Comparison of ENCODE assay signal across 10 cellular contexts in genomic region chr6:111666812-111667211, GRCh38.
DNase-seq lines count a peak whose midpoint lies in the region; ATAC-seq, FAIRE-seq and TF ChIP-seq lines count a peak whose summit lies in the region.
"Had no signal": no experiment of that assay in that cellular context is flagged by ENCODE, and none has a peak within 500 bp of the region (broad histone marks: within the 10 kb centered on the region; RNA-seq: fewer than 3 reads in every experiment).

No MANE protein-coding gene starts in this region.

- H3K9me3 Mint-ChIP-seq in CD8-positive, alpha-beta T cell: no peaks in the 10 kb centered on the region
- no peaks in the 10 kb centered on the region for H3K9me3 Mint-ChIP-seq in activated CD4-positive, alpha-beta memory T cell treated with anti-CD3 and anti-CD28 coated beads, Interleukin-2, amount 10 ng/mL, durations not matched to agents 7 days and 5 days

- no peak overlapping the region for H3K4me3 ChIP-seq in CD8-positive, alpha-beta T cell (ENCODE audit: low read depth, low read length)
- H3K4me3 ChIP-seq in hepatocyte (no peak overlapping the region), sigmoid colon (no peak overlapping the region)

- H3K27ac Mint-ChIP-seq in CD8-positive, alpha-beta T cell: peak overlapping the region; percentile 77
- peak overlapping the region; percentile 23 for H3K27ac Mint-ChIP-seq in activated CD4-positive, alpha-beta memory T cell treated with anti-CD3 and anti-CD28 coated beads, Interleukin-2, amount 10 ng/mL, durations not matched to agents 7 days and 5 days

- H3K4me1 Mint-ChIP-seq in CD8-positive, alpha-beta T cell (ENCODE audit: low read depth): peaks cover 11% of the 10 kb centered on the region
- peaks cover 4% of the 10 kb centered on the region for H3K4me1 Mint-ChIP-seq in activated CD4-positive, alpha-beta memory T cell treated with anti-CD3 and anti-CD28 coated beads, Interleukin-2, amount 10 ng/mL, durations not matched to agents 7 days and 5 days

- peaks cover 46% of the 10 kb centered on the region for H3K36me3 ChIP-seq in CD8-positive, alpha-beta T cell (ENCODE audit: insufficient read depth, low read length)
- H3K36me3 ChIP-seq in hepatocyte (replicated peaks; ENCODE audit: insufficient read depth, low read depth) (no peaks in the 10 kb centered on the region), sigmoid colon (peaks cover 0 to 8% (median 0%) of the 10 kb centered on the region in 4 donors)

- H3K36me3 Mint-ChIP-seq in CD8-positive, alpha-beta T cell: peaks cover 87% of the 10 kb centered on the region
- peaks cover 49% of the 10 kb centered on the region for H3K36me3 Mint-ChIP-seq in activated CD4-positive, alpha-beta memory T cell treated with anti-CD3 and anti-CD28 coated beads, Interleukin-2, amount 10 ng/mL, durations not matched to agents 7 days and 5 days (ENCODE audit: low read depth)

- in situ Hi-C loops in ACHN (cut with HindIII; ENCODE audit: low pct_ligation_motif_present, low pct_unique_long_range_greater_than_20kb, low sequenced_read_pairs): no loop called here

- ATAC-seq in CD8-positive, alpha-beta T cell: no peak
- ATAC-seq in HG02798 (IDR thresholded peaks at IDR 0.05; ENCODE audit: poor library complexity, unreplicated experiment) (no peak), HG02763 (IDR thresholded peaks at IDR 0.05; ENCODE audit: unreplicated experiment) (no peak)

- H4K20me1 ChIP-seq in hepatocyte (ENCODE audit: insufficient read depth, poor library complexity, severe bottlenecking): no peaks in the 10 kb centered on the region

- no peaks in the 10 kb centered on the region for H3K9me2 ChIP-seq in hepatocyte (replicated peaks; ENCODE audit: insufficient read depth)

- no peaks in the 10 kb centered on the region for H3K27me3 ChIP-seq in CD8-positive, alpha-beta T cell (ENCODE audit: insufficient read depth, low read length)
- H3K27me3 ChIP-seq in hepatocyte (no peaks in the 10 kb centered on the region), sigmoid colon (no peaks in the 10 kb centered on the region)

- H2AFZ ChIP-seq in hepatocyte: no peak overlapping the region

- FAIRE-seq in GM19239 (lab: Jason Lieb, UNC): no peak

- WGBS in hepatocyte (ENCODE audit: low lambda C conversion rate, missing lambda C conversion rate): 85% methylated on average over 4 of the region's 4 CpGs
- WGBS in sigmoid colon, 2 donors: 91% methylated on average over 4 of the region's 4 CpGs

- POLR2A ChIA-PET in CD8-positive, alpha-beta T cell (lab: Charles Lee): interaction anchor here (1.3 kb wide), 1 partner anchor 10 kb away, joined by 5 read pairs; no protein-coding TSS in a partner anchor
- POLR2A ChIA-PET in activated CD4-positive, alpha-beta memory T cell treated with anti-CD3 and anti-CD28 coated beads, Interleukin-2, amount 10 ng/mL, durations not matched to agents 7 days and 5 days (lab: Charles Lee): no interaction called here

- H3K4me2 ChIP-seq in hepatocyte: no peak overlapping the region

- no peaks in the 10 kb centered on the region for H3K4me1 ChIP-seq in CD8-positive, alpha-beta T cell (ENCODE audit: insufficient read depth, low read length)
- peaks cover 45% of the 10 kb centered on the region for H3K4me1 ChIP-seq in hepatocyte (ENCODE audit: insufficient read depth)
- peaks cover 0 to 73% (median 67%) of the 10 kb centered on the region in 4 donors for H3K4me1 ChIP-seq in sigmoid colon

- H3K27ac ChIP-seq in CD8-positive, alpha-beta T cell (ENCODE audit: low read depth, low read length): no peak overlapping the region
- H3K27ac ChIP-seq in hepatocyte (peak overlapping the region; percentile 77), sigmoid colon (peak overlapping the region; percentile 52 to 85 (median 72))

- CTCF ChIA-PET in CD8-positive, alpha-beta T cell (lab: Charles Lee): interaction anchor here (0.7 kb wide), 1 partner anchor 87 kb away, joined by 3 read pairs; no protein-coding TSS in a partner anchor
- CTCF ChIA-PET in activated CD4-positive, alpha-beta memory T cell treated with anti-CD3 and anti-CD28 coated beads, Interleukin-2, amount 10 ng/mL, durations not matched to agents 7 days and 5 days (lab: Charles Lee): interaction anchor here (1.2 kb wide), 1 partner anchor 10 kb away, joined by 3 read pairs; no protein-coding TSS in a partner anchor

- no peaks in the 10 kb centered on the region for H3K27me3 Mint-ChIP-seq in CD8-positive, alpha-beta T cell (ENCODE audit: low read depth)
- no peaks in the 10 kb centered on the region for H3K27me3 Mint-ChIP-seq in activated CD4-positive, alpha-beta memory T cell treated with anti-CD3 and anti-CD28 coated beads, Interleukin-2, amount 10 ng/mL, durations not matched to agents 7 days and 5 days

- H3K9me3 ChIP-seq in CD8-positive, alpha-beta T cell (ENCODE audit: low read length): no peaks in the 10 kb centered on the region
- H3K9me3 ChIP-seq in hepatocyte (ENCODE audit: low read depth) (no peaks in the 10 kb centered on the region), sigmoid colon (no peaks in the 10 kb centered on the region)

- no peak for TF ChIP-seq POLR2A in sigmoid colon (IDR thresholded peaks at IDR 0.05)

- DNase-seq in CD8-positive, alpha-beta T cell: no peak
- no peak for DNase-seq in activated CD4-positive, alpha-beta memory T cell treated with anti-CD3 and anti-CD28 coated beads, Interleukin-2, amount 10 ng/mL, durations not matched to agents 7 days and 5 days
- DNase-seq in hepatocyte (ENCODE audit: low spot score): no peak
- DNase-seq in sigmoid colon: no peak
- DNase-seq in GM19239 (ENCODE audit: insufficient read length, low spot score): no peak
- DNase-seq in ACHN: no peak
- DNase-seq: hippocampal formation, NCI-H1436 treated with DMSO at 0.1 percent for 48 hours had no signal

- no peaks in the 10 kb centered on the region for H3K79me2 ChIP-seq in hepatocyte

- peak in 2 of 4 donors; percentile 32 to 48 for TF ChIP-seq EP300 in sigmoid colon (IDR thresholded peaks at IDR 0.05)

- intact Hi-C loops in CD8-positive, alpha-beta T cell (cut with DNase I, micrococcal nuclease): no loop called here
- intact Hi-C loops in sigmoid colon (cut with DNase I): no loop called here

- H3K4me3 Mint-ChIP-seq in CD8-positive, alpha-beta T cell: no peak overlapping the region
- H3K4me3 Mint-ChIP-seq in activated CD4-positive, alpha-beta memory T cell treated with anti-CD3 and anti-CD28 coated beads, Interleukin-2, amount 10 ng/mL, durations not matched to agents 7 days and 5 days: no peak overlapping the region

- no peak for TF ChIP-seq CTCF in CD8-positive, alpha-beta T cell (IDR thresholded peaks at IDR 0.05)
- no peak for TF ChIP-seq CTCF in hepatocyte (IDR thresholded peaks at IDR 0.05; ENCODE audit: poor library complexity)
- TF ChIP-seq CTCF in sigmoid colon (IDR thresholded peaks at IDR 0.05): no peak
